In genomic region chr1:110494036-110494435, GRCh38 we compare ENCODE assay signal across 1 cellular context.
TF ChIP-seq lines count a peak whose summit lies in the region.

No MANE protein-coding gene starts in this region.

TF ChIP-seq in H1, 55 proteins besides CTCF, POLR2A, EP300 and RAD21:
- TF ChIP-seq RFX5 (IDR thresholded peaks at IDR 0.05; ENCODE audit: borderline replicate concordance, low read depth, low read length) (no peak), ASH2L (IDR thresholded peaks at IDR 0.05; ENCODE audit: low read length) (no peak), BCL11A (IDR thresholded peaks at IDR 0.05; ENCODE audit: low read depth in 2 of 2, low read length in 2 of 2) (no peak), CREB1 (IDR thresholded peaks at IDR 0.05) (no peak), EGR1 (IDR thresholded peaks at IDR 0.05; ENCODE audit: borderline replicate concordance, low read depth, low read length) (no peak), CHD2 (IDR thresholded peaks at IDR 0.05; ENCODE audit: low read length) (no peak), TAF1 (IDR thresholded peaks at IDR 0.05; ENCODE audit: low read depth, low read length) (no peak), SIN3A (conservative IDR thresholded peaks at IDR 0.05 in 1 of 2, IDR thresholded peaks at IDR 0.05 in 1 of 2; ENCODE audit: low read depth in 1 of 2, low read length in 2 of 2) (no peak), CHD7 (IDR thresholded peaks at IDR 0.05; ENCODE audit: insufficient replicate concordance, low read length) (no peak), SRF (IDR thresholded peaks at IDR 0.05; ENCODE audit: low read depth, low read length) (no peak), SP2 (IDR thresholded peaks at IDR 0.05; ENCODE audit: low read length) (no peak), RXRA (IDR thresholded peaks at IDR 0.05; ENCODE audit: insufficient read depth, low read depth, low read length) (no peak), POU5F1 (IDR thresholded peaks at IDR 0.05; ENCODE audit: low read depth, low read length) (no peak), KDM5A (IDR thresholded peaks at IDR 0.05; ENCODE audit: low read length) (no peak), HDAC6 (IDR thresholded peaks at IDR 0.05; ENCODE audit: low read depth, low read length) (no peak), GABPA (IDR thresholded peaks at IDR 0.05; ENCODE audit: borderline replicate concordance, insufficient read depth, low read length) (no peak), TBP (IDR thresholded peaks at IDR 0.05; ENCODE audit: low read depth, low read length) (no peak), BRCA1 (IDR thresholded peaks at IDR 0.05; ENCODE audit: low read depth, low read length) (no peak), CTBP2 (IDR thresholded peaks at IDR 0.05; ENCODE audit: borderline replicate concordance, insufficient read depth, insufficient read length, low read length) (no peak)
- TF ChIP-seq, protein P1, sequence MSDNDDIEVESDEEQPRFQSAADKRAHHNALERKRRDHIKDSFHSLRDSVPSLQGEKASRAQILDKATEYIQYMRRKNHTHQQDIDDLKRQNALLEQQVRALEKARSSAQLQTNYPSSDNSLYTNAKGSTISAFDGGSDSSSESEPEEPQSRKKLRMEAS (IDR thresholded peaks at IDR 0.05) = no peak
